Comparison of ENCODE assay signal across 8 cellular contexts in the genomic region with DNA sequence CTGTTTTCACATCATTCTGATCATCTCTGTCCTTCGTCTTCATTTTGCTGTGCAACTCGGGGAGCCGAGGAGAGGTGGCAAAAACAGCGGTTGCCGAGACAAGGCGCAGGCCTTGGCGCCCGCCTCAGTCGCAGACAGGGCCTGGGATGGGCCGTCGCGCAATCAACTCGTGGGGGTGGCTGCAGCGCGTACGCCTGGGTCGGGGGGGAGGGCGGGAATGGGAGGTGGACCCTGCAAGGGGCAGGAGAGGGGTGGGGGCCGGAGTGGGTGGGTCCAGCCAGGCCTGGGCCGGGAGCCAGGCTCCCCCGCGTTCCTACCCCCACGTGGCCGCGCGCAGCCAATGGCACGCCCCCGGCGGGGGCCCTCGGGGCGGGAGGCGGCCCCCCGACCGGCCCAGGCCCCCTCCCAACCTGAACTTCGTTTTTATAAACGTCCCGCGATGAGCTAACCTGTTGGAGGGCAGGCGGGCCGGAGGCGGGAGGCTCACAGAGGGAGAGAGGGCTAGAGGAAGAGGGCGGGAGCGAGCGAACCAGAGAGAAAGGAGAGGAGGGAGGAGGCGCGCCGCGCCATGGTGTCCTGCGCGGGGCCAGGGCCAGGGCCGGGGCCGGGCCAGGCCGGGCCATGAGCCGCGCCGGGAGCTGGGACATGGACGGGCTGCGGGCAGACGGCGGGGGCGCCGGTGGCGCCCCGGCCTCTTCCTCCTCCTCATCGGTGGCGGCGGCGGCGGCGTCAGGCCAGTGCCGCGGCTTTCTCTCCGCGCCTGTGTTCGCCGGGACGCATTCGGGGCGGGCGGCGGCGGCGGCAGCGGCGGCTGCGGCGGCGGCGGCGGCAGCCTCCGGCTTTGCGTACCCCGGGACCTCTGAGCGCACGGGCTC. TPM values are rescaled to one million over a fixed set of nuclear protein-coding genes. Genes with fewer than 3 reads are reported as not detected.
DNase-seq lines count a peak whose midpoint lies in the region; ATAC-seq, FAIRE-seq and TF ChIP-seq lines count a peak whose summit lies in the region.

A gene (plus strand): TSS at position 452 of the 875 bp plus-strand sequence. CDS start 170 bp downstream, at position 622.

- peak within 1 kb of the TSS; percentile 74 for H3K27ac Mint-ChIP-seq in activated naive CD4-positive, alpha-beta T cell treated with anti-CD3 and anti-CD28 coated beads, Interleukin-2, amount 50 U/mL, for 24 hours

- no peaks in the 10 kb centered on the region; the same call in 1 of the 2 replicates for H3K27me3 ChIP-seq in SJCRH30
- H3K27me3 ChIP-seq in thoracic aorta (replicated peaks; ENCODE audit: insufficient read depth) = peaks cover 63% of the 10 kb centered on the region

- H3K4me1 ChIP-seq in SJCRH30 (no peaks in the 10 kb centered on the region), thoracic aorta (ENCODE audit: control insufficient read depth in 1 of 2, low read depth in 2 of 2) (peaks cover 8 to 32% of the 10 kb centered on the region in 2 donors)

- no peak within 1 kb of the TSS for H3K27ac ChIP-seq in SJCRH30
- H3K27ac ChIP-seq in thoracic aorta = no peak within 1 kb of the TSS

- H3K4me3 ChIP-seq in SJCRH30 (peak within 1 kb of the TSS; percentile 67), iPS-18c (ENCODE audit: insufficient read depth, low read depth, low read length) (peak within 1 kb of the TSS; percentile 24; the same call in 1 of the 2 replicates), thoracic aorta (peak within 1 kb of the TSS; percentile 52)

- H3K4me1 Mint-ChIP-seq in activated naive CD4-positive, alpha-beta T cell treated with anti-CD3 and anti-CD28 coated beads, Interleukin-2, amount 50 U/mL, for 24 hours = peaks cover 31% of the 10 kb centered on the region

- ATAC-seq in thoracic aorta (ENCODE audit: insufficient number of reproducible peaks, low FRiP score, low read depth) = no peak

- H3K36me3 ChIP-seq in SJCRH30 = no peaks in the 10 kb centered on the region
- H3K36me3 ChIP-seq in thoracic aorta = no peaks in the 10 kb centered on the region

- H3K9me3 Mint-ChIP-seq in activated naive CD4-positive, alpha-beta T cell treated with anti-CD3 and anti-CD28 coated beads, Interleukin-2, amount 50 U/mL, for 24 hours = peaks cover 5% of the 10 kb centered on the region

- peaks cover 70% of the 10 kb centered on the region for H3K27me3 Mint-ChIP-seq in activated naive CD4-positive, alpha-beta T cell treated with anti-CD3 and anti-CD28 coated beads, Interleukin-2, amount 50 U/mL, for 24 hours

- no peaks in the 10 kb centered on the region for H3K9me3 ChIP-seq in SJCRH30 (replicated peaks)
- peaks cover 4% of the 10 kb centered on the region for H3K9me3 ChIP-seq in iPS-18c (ENCODE audit: control insufficient read depth, insufficient read depth, low read length)
- H3K9me3 ChIP-seq in thoracic aorta = no peaks in the 10 kb centered on the region

- peaks cover 3% of the 10 kb centered on the region for H3K36me3 Mint-ChIP-seq in activated naive CD4-positive, alpha-beta T cell treated with anti-CD3 and anti-CD28 coated beads, Interleukin-2, amount 50 U/mL, for 24 hours

- FAIRE-seq in frontal cortex (lab: Jason Lieb, UNC) = no peak

- DNase-seq in activated naive CD4-positive, alpha-beta T cell (lab: John Stamatoyannopoulos, UW) = no peak
- peak; percentile 65 to 66 for DNase-seq in SJCRH30
- no peak for DNase-seq in thoracic aorta (ENCODE audit: low spot score)
- no peak for DNase-seq in frontal cortex (ENCODE audit: low spot score in 2 of 2)
- DNase-seq in stimulated activated CD4-positive, alpha-beta T cell treated with anti-CD3 and anti-CD28 coated beads, Interleukin-2, amount 100 ng/mL, for 48 hours = no peak
- no peak for DNase-seq in H4 (ENCODE audit: low spot score)

- no peak for TF ChIP-seq CTCF in thoracic aorta (IDR thresholded peaks at IDR 0.05)

- peak within 1 kb of the TSS; percentile 64 for H3K4me3 Mint-ChIP-seq in activated naive CD4-positive, alpha-beta T cell treated with anti-CD3 and anti-CD28 coated beads, Interleukin-2, amount 50 U/mL, for 24 hours

RNA-seq across cellular contexts. Expression of the gene that starts here (rescaled TPM):
- total RNA-seq in SJCRH30 (2014; rRNA removed; shearing (Covaris generic)) = 11.0 and 13.6 TPM in 2 replicates
- total RNA-seq in thoracic aorta = not detected
- not detected for total RNA-seq in frontal cortex
- 3.1 and 4.8 TPM in 2 replicates for total RNA-seq in H4 (2014; rRNA removed; shearing (Covaris generic))

Comparison
In these comparisons a context has a peak if more than half of its experiments do, and no peak if none do; other contexts are left out.
1. DNase-seq: peak in SJCRH30 (2 of 2); none in activated naive CD4-positive, alpha-beta T cell (0 of 4), thoracic aorta (single experiment), frontal cortex (0 of 2), stimulated activated CD4-positive, alpha-beta T cell treated with anti-CD3 and anti-CD28 coated beads, Interleukin-2, amount 100 ng/mL, for 48 hours (0 of 2) and H4 (single experiment).
2. Peak in every context shown above with its lines, with median percentiles within 50 percentile points of each other: H3K4me3 ChIP-seq.